In genomic region chr12:119594399-119594730, GRCh38 we compare ENCODE assay signal across 12 cellular contexts. TPM values are rescaled to one million over a fixed set of nuclear protein-coding genes. Genes with fewer than 3 reads are reported as not detected.
A peak's percentile ranks its signal among the peaks of the same experiment; 100 is the strongest.
DNase-seq lines count a peak whose midpoint lies in the region; ATAC-seq, FAIRE-seq and TF ChIP-seq lines count a peak whose summit lies in the region.
"Had no signal": no experiment of that assay in that cellular context is flagged by ENCODE, and none has a peak within 500 bp of the region (broad histone marks: within the 10 kb centered on the region; RNA-seq: fewer than 3 reads in every experiment).

No MANE protein-coding gene starts in this region.

- FAIRE-seq in astrocyte (lab: Jason Lieb, UNC): no peak
- FAIRE-seq: GM18507, H54 had no signal

- H3K4me1 Mint-ChIP-seq in astrocyte (ENCODE audit: low read depth, unreplicated experiment): peaks cover 13% of the 10 kb centered on the region
- peaks cover 11% of the 10 kb centered on the region for H3K4me1 Mint-ChIP-seq in CD4-positive, alpha-beta T cell (ENCODE audit: low read depth)

- H3K4me2 ChIP-seq in astrocyte (ENCODE audit: low read length): peak overlapping the region; percentile 80

- H3K9ac ChIP-seq in astrocyte (ENCODE audit: low read length) (no peak overlapping the region), iPS-18a (ENCODE audit: low read length) (no peak overlapping the region), colonic mucosa (ENCODE audit: low read depth in 2 of 2, low read length in 2 of 2) (no peak overlapping the region)

- H3K79me2 ChIP-seq in astrocyte (ENCODE audit: insufficient read depth, low read length): no peaks in the 10 kb centered on the region

- peak; percentile 20 for DNase-seq in ELF-1 (ENCODE audit: low read depth, low spot score)
- peak; percentile 26 for DNase-seq in astrocyte (ENCODE audit: low read depth)
- peak; percentile 28 to 63 for DNase-seq in psoas muscle
- no peak for DNase-seq in mucosa of gallbladder (ENCODE audit: low spot score)
- no peak for DNase-seq in colonic mucosa
- no peak for DNase-seq in NCI-H82 treated with DMSO at 0.1 percent for 48 hours (lab: John Stamatoyannopoulos, UW; ENCODE audit: unreplicated experiment)
- DNase-seq in CD4-positive, alpha-beta T cell: no peak
- DNase-seq: CD8-positive, alpha-beta memory T cell; T-cell had no signal

- H2AFZ ChIP-seq in astrocyte (ENCODE audit: low read depth, low read length): peak overlapping the region; percentile 56

- 0 to 1% (median 1%) methylated on average over 22 of the region's 22 CpGs for WGBS in psoas muscle, 3 donors

- H3K9me3 Mint-ChIP-seq in astrocyte (ENCODE audit: unreplicated experiment): no peaks in the 10 kb centered on the region
- H3K9me3 Mint-ChIP-seq in CD4-positive, alpha-beta T cell: no peaks in the 10 kb centered on the region
- H3K9me3 Mint-ChIP-seq: T-cell had no signal

- H3K27ac ChIP-seq in astrocyte (ENCODE audit: low read depth, low read length) (no peak overlapping the region), iPS-18a (ENCODE audit: low read length) (no peak overlapping the region), psoas muscle (peak overlapping the region; percentile 93), colonic mucosa (no peak overlapping the region)
- H3K27ac ChIP-seq in CD4-positive, alpha-beta T cell (ENCODE audit: low read depth, low read length): no peak overlapping the region

- H3K36me3 ChIP-seq in astrocyte (ENCODE audit: insufficient read depth, low read length) (no peaks in the 10 kb centered on the region), iPS-18a (ENCODE audit: control insufficient read depth, low read depth, low read length) (no peaks in the 10 kb centered on the region), psoas muscle (ENCODE audit: insufficient read depth in 1 of 2, low read depth in 1 of 2) (peaks cover 0 to 4% of the 10 kb centered on the region in 2 donors), colonic mucosa (no peaks in the 10 kb centered on the region)

- H3K4me3 Mint-ChIP-seq in astrocyte (ENCODE audit: unreplicated experiment): peak overlapping the region; percentile 87
- H3K4me3 Mint-ChIP-seq in CD4-positive, alpha-beta T cell: no peak overlapping the region
- H3K4me3 Mint-ChIP-seq: CD8-positive, alpha-beta memory T cell had no signal

- no peak for TF ChIP-seq CTCF in astrocyte (IDR thresholded peaks at IDR 0.05; ENCODE audit: insufficient read depth, low read depth, low read length)
- TF ChIP-seq CTCF in psoas muscle (IDR thresholded peaks at IDR 0.05): no peak
- TF ChIP-seq CTCF in colonic mucosa (IDR thresholded peaks at IDR 0.05): no peak
- no peak for TF ChIP-seq CTCF in CD4-positive, alpha-beta T cell (IDR thresholded peaks at IDR 0.05)

- peak; percentile 40 to 56 (median 48) for ATAC-seq in psoas muscle
- no peak for ATAC-seq in CD4-positive, alpha-beta T cell (ENCODE audit: poor library complexity)
- ATAC-seq: T-cell had no signal

- no peak overlapping the region for H3K27ac Mint-ChIP-seq in astrocyte (ENCODE audit: unreplicated experiment)
- no peak overlapping the region for H3K27ac Mint-ChIP-seq in CD4-positive, alpha-beta T cell
- H3K27ac Mint-ChIP-seq: T-cell had no signal

- POLR2A ChIA-PET in CD4-positive, alpha-beta T cell (lab: Charles Lee): no interaction called here

- no peaks in the 10 kb centered on the region for H4K20me1 ChIP-seq in astrocyte (ENCODE audit: insufficient read depth, low read length)

- H3K4me3 ChIP-seq in astrocyte (ENCODE audit: insufficient read depth, low read depth, low read length): peak overlapping the region; percentile 39
- H3K4me3 ChIP-seq in iPS-18a (ENCODE audit: low read length): peak overlapping the region; percentile 73
- peak overlapping the region; percentile 85 for H3K4me3 ChIP-seq in psoas muscle
- no peak overlapping the region for H3K4me3 ChIP-seq in colonic mucosa

- peaks cover 4% of the 10 kb centered on the region for H3K27me3 ChIP-seq in astrocyte (ENCODE audit: insufficient read depth, low read length)
- peaks cover 77% of the 10 kb centered on the region for H3K27me3 ChIP-seq in iPS-18a (ENCODE audit: control insufficient read depth, insufficient read depth, low read length)
- no peaks in the 10 kb centered on the region for H3K27me3 ChIP-seq in psoas muscle (ENCODE audit: insufficient read depth in 3 of 3, low read length in 2 of 3)
- H3K27me3 ChIP-seq in colonic mucosa: peaks cover 20% of the 10 kb centered on the region
- H3K27me3 ChIP-seq in CD4-positive, alpha-beta T cell (ENCODE audit: control insufficient read depth, insufficient read depth, low read length): peaks cover 65% of the 10 kb centered on the region

- H3K9me3 ChIP-seq in astrocyte (ENCODE audit: insufficient read depth, low read depth, low read length) (no peaks in the 10 kb centered on the region), iPS-18a (ENCODE audit: control insufficient read depth, low read depth, low read length) (no peaks in the 10 kb centered on the region), psoas muscle (no peaks in the 10 kb centered on the region), colonic mucosa (no peaks in the 10 kb centered on the region)
- no peaks in the 10 kb centered on the region for H3K9me3 ChIP-seq in CD4-positive, alpha-beta T cell (ENCODE audit: control insufficient read depth, low read length)

- peaks cover 2% of the 10 kb centered on the region for H3K36me3 Mint-ChIP-seq in astrocyte (ENCODE audit: low read depth, unreplicated experiment)
- no peaks in the 10 kb centered on the region for H3K36me3 Mint-ChIP-seq in CD4-positive, alpha-beta T cell (ENCODE audit: low read depth)
- H3K36me3 Mint-ChIP-seq: CD8-positive, alpha-beta memory T cell; T-cell had no signal

- intact Hi-C loops in psoas muscle (cut with DNase I): loop anchor here (5.0 to 10.0 kb wide), 3 partner anchors 53 to 410 kb away; partner anchors contain the start of gene PRKAB1 (in 1 of the 2)
- intact Hi-C loops in colonic mucosa (cut with DNase I): no loop called here
- intact Hi-C loops in CD4-positive, alpha-beta T cell (cut with DNase I, micrococcal nuclease): no loop called here

- H3K4me1 ChIP-seq in astrocyte (ENCODE audit: insufficient read depth, low read length): no peaks in the 10 kb centered on the region
- H3K4me1 ChIP-seq in iPS-18a (ENCODE audit: control insufficient read depth, low read depth, low read length): peaks cover 3% of the 10 kb centered on the region
- peaks cover 32% of the 10 kb centered on the region for H3K4me1 ChIP-seq in psoas muscle
- no peaks in the 10 kb centered on the region for H3K4me1 ChIP-seq in colonic mucosa

- CTCF ChIA-PET in CD4-positive, alpha-beta T cell (lab: Charles Lee): no interaction called here

- peaks cover 84% of the 10 kb centered on the region for H3K27me3 Mint-ChIP-seq in astrocyte (ENCODE audit: low read depth, unreplicated experiment)
- H3K27me3 Mint-ChIP-seq in CD4-positive, alpha-beta T cell: peaks cover 89% of the 10 kb centered on the region

RNA-seq across cellular contexts. Expression of gene TMEM233, which starts 0.8 kb away (rescaled TPM):
- total RNA-seq in astrocyte (not detected in 2 replicates), psoas muscle (100 to 1,000 TPM in 1 of 4 donors, 10 to 100 TPM in 3; 11.6 to 108 (median 25.1) TPM), mucosa of gallbladder (0.55 TPM), colonic mucosa (under 1 TPM; 0.10 to 0.13 TPM)
- polyA plus RNA-seq in psoas muscle: 100 to 1,000 TPM in 1 of 3 donors, 10 to 100 TPM in 2; 69.7 to 125 (median 78.3) TPM
- total RNA-seq in CD4-positive, alpha-beta T cell: not detected
- total RNA-seq: CD8-positive, alpha-beta memory T cell; T-cell had no signal
- polyA plus RNA-seq: CD8-positive, alpha-beta memory T cell had no signal

Comparison
In these comparisons a context has a peak if more than half of its experiments do, and no peak if none do; other contexts are left out.
1. DNase-seq: peak in ELF-1 (single experiment), astrocyte (single experiment) and psoas muscle (2 of 2); none in mucosa of gallbladder (single experiment), colonic mucosa (single experiment), NCI-H82 treated with DMSO at 0.1 percent for 48 hours (single experiment) and CD4-positive, alpha-beta T cell (0 of 10).
2. intact Hi-C loops: an anchor here in psoas muscle (5.0 to 10.0 kb wide); none called in colonic mucosa and CD4-positive, alpha-beta T cell.